14 cellular contexts compared by ENCODE assay signal in the genomic region with DNA sequence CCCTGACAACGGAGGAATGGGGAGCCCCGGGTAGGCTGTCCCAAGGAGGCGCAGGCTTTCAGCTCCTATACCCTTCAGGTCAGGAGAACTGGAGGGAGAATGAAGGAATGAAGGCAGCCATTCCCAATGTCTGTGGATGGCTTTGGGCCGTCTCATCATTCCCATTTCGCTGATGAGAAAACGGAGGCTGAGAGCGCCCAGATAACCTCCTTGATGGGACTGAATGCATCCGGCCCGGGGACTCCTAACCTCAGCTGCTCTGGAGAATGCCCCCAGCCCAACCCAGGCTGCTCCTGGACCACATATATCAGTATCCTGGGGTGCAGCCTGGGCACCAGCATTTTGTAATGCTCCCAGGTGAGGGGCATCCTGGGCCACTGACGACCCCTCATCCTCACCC. TPM values are rescaled to one million over a fixed set of nuclear protein-coding genes. Genes with fewer than 3 reads are reported as not detected.
"Had no signal": no experiment of that assay in that cellular context is flagged by ENCODE, and none has a peak within 500 bp of the region (broad histone marks: within the 10 kb centered on the region; RNA-seq: fewer than 3 reads in every experiment).

No MANE protein-coding gene starts in this region.

- H3K27me3 Mint-ChIP-seq: activated CD4-positive, alpha-beta memory T cell treated with anti-CD3 and anti-CD28 coated beads, Interleukin-2, amount 10 ng/mL, durations not matched to agents 7 days and 5 days; activated CD4-positive, alpha-beta T cell treated with anti-CD3 and anti-CD28 coated beads for 36 hours; activated naive CD8-positive, alpha-beta T cell treated with anti-CD3 and anti-CD28 coated beads, Interleukin-2, amount 50 U/mL, for 24 hours; T-cell had no signal

- DNase-seq: activated CD4-positive, alpha-beta memory T cell treated with anti-CD3 and anti-CD28 coated beads, Interleukin-2, amount 10 ng/mL, durations not matched to agents 7 days and 5 days; activated CD4-positive, alpha-beta T cell treated with anti-CD3 and anti-CD28 coated beads for 36 hours; activated naive CD4-positive, alpha-beta T cell treated with Interleukin-2 at 50 U/mL for 16 hours; activated naive CD8-positive, alpha-beta T cell treated with anti-CD3 and anti-CD28 coated beads, Interleukin-2, amount 50 U/mL, for 24 hours; nephron progenitor cell; stimulated activated CD4-positive, alpha-beta T cell treated with anti-CD3 and anti-CD28 coated beads, Interleukin-1b, Interleukin-23, amount 100 ng/mL, for 48 hours; T-cell; T1000; trophoblast cell had no signal

- H3K27ac Mint-ChIP-seq: activated CD4-positive, alpha-beta memory T cell treated with anti-CD3 and anti-CD28 coated beads, Interleukin-2, amount 10 ng/mL, durations not matched to agents 7 days and 5 days; activated CD4-positive, alpha-beta T cell treated with anti-CD3 and anti-CD28 coated beads for 36 hours; activated naive CD8-positive, alpha-beta T cell treated with anti-CD3 and anti-CD28 coated beads, Interleukin-2, amount 50 U/mL, for 24 hours; nephron progenitor cell; stimulated activated memory B cell treated with anti-CD40 and anti-IgM and Interleukin-4, amounts not matched to agents 10 μg/mL and 1 μg/mL and 100 μg/mL, for 72 hours; T-cell had no signal

- H3K27me3 ChIP-seq: cardiac muscle cell, ovary had no signal

- H3K4me3 Mint-ChIP-seq: activated CD4-positive, alpha-beta memory T cell treated with anti-CD3 and anti-CD28 coated beads, Interleukin-2, amount 10 ng/mL, durations not matched to agents 7 days and 5 days; activated CD4-positive, alpha-beta T cell treated with anti-CD3 and anti-CD28 coated beads for 36 hours; activated naive CD8-positive, alpha-beta T cell treated with anti-CD3 and anti-CD28 coated beads, Interleukin-2, amount 50 U/mL, for 24 hours; nephron progenitor cell; stimulated activated memory B cell treated with anti-CD40 and anti-IgM and Interleukin-4, amounts not matched to agents 10 μg/mL and 1 μg/mL and 100 μg/mL, for 72 hours; T-cell had no signal

- H3K27ac ChIP-seq: cardiac muscle cell, ovary had no signal

- H3K36me3 Mint-ChIP-seq: stimulated activated memory B cell treated with anti-CD40 and anti-IgM and Interleukin-4, amounts not matched to agents 10 μg/mL and 1 μg/mL and 100 μg/mL, for 72 hours; T-cell had no signal

- H3K4me3 ChIP-seq: cardiac muscle cell, ovary had no signal

- ATAC-seq: activated CD4-positive, alpha-beta T cell treated with anti-CD3 and anti-CD28 coated beads for 36 hours; activated naive CD8-positive, alpha-beta T cell treated with anti-CD3 and anti-CD28 coated beads, Interleukin-2, amount 50 U/mL, for 24 hours; stimulated activated memory B cell treated with anti-CD40 and anti-IgM and Interleukin-4, amounts not matched to agents 10 μg/mL and 1 μg/mL and 100 μg/mL, for 72 hours; T-cell had no signal

- H3K9me3 ChIP-seq: ovary had no signal

- H3K36me3 ChIP-seq: cardiac muscle cell, ovary had no signal

- H3K9me3 Mint-ChIP-seq: activated naive CD8-positive, alpha-beta T cell treated with anti-CD3 and anti-CD28 coated beads, Interleukin-2, amount 50 U/mL, for 24 hours had no signal

- H3K4me1 Mint-ChIP-seq: activated CD4-positive, alpha-beta memory T cell treated with anti-CD3 and anti-CD28 coated beads, Interleukin-2, amount 10 ng/mL, durations not matched to agents 7 days and 5 days; activated CD4-positive, alpha-beta T cell treated with anti-CD3 and anti-CD28 coated beads for 36 hours; activated naive CD8-positive, alpha-beta T cell treated with anti-CD3 and anti-CD28 coated beads, Interleukin-2, amount 50 U/mL, for 24 hours; T-cell had no signal

RNA-seq across cellular contexts. Expression of gene RNU6ATAC, which starts 52.6 kb away (rescaled TPM):
- total RNA-seq: cardiac muscle cell, renal cortical epithelial cell, SK-MEL-5 had no signal
- polyA plus RNA-seq: cardiac muscle cell, ovary had no signal
